17 cellular contexts compared by ENCODE assay signal in genomic region chr12:24487606-24488005, GRCh38.
"Had no signal": no experiment of that assay in that cellular context is flagged by ENCODE, and none has a peak within 500 bp of the region (broad histone marks: within the 10 kb centered on the region; RNA-seq: fewer than 3 reads in every experiment).

No MANE protein-coding gene starts in this region.

- H3K27ac ChIP-seq: adrenal gland, body of pancreas, esophagus muscularis mucosa, heart left ventricle, left lung, prostate gland had no signal

- H3K9me3 ChIP-seq: body of pancreas, esophagus muscularis mucosa, heart left ventricle, left lung, prostate gland, right lobe of liver had no signal

- H3K36me3 ChIP-seq: adrenal gland, esophagus muscularis mucosa, heart left ventricle, left lung, prostate gland, right lobe of liver had no signal

- H3K4me1 ChIP-seq: adrenal gland, body of pancreas, esophagus muscularis mucosa, left lung, prostate gland had no signal

- DNase-seq: activated CD4-positive, alpha-beta T cell treated with anti-CD3 and anti-CD28 coated beads, Interleukin-2, amount 10 ng/mL, durations not matched to agents 7 days and 5 days; activated CD4-positive, CD25-positive, alpha-beta regulatory T cell; activated naive CD4-positive, alpha-beta T cell treated with anti-CD3 and anti-CD28 coated beads, Interleukin-2, amount 10 ng/mL, durations not matched to agents 7 days and 5 days; activated T-cell treated with anti-CD3 and anti-CD28 coated beads for 4 hours; body of pancreas; cerebellar nuclear complex; foreskin melanocyte; heart left ventricle; left lung; occipital lobe; right lobe of liver; stimulated activated CD4-positive, alpha-beta T cell treated with anti-CD3 and anti-CD28 coated beads, Interleukin-2, amount 100 ng/mL, for 48 hours; stimulated activated CD8-positive, alpha-beta memory T cell treated with anti-CD3 and anti-CD28 coated beads, Interleukin-4, amount 100 ng/mL, for 48 hours; stimulated activated naive CD8-positive, alpha-beta T cell treated with anti-CD3 and anti-CD28 coated beads, Interleukin-15, Interleukin-2, amounts not matched to agents 100 U/mL and 50 U/mL, for 24 hours had no signal

- H3K4me3 ChIP-seq: adrenal gland, body of pancreas, esophagus muscularis mucosa, heart left ventricle, left lung, prostate gland, right lobe of liver had no signal

- H3K27me3 ChIP-seq: adrenal gland, body of pancreas, esophagus muscularis mucosa, heart left ventricle, left lung, right lobe of liver had no signal
